ENCODE assay signal across 2 cellular contexts in the genomic region with DNA sequence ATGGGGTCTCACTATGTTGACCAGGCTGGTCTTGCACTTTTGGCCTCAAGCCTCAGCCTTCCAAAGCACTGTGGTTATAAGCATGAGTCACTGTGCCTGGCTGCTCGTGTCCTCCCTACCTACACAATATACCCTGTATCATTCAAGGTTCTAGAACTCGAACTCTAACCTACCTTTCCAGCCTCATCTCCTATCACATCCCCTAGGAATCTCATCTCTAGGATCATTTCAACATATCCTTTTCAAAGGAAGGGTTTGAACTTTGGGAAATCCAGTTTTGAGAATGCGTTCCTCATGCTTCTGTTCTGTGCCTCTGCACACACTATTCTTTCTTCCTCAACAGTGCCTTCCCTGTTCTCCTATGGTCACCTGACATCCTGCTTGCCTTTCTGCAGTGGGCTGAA.
TF ChIP-seq lines count a peak whose summit lies in the region.

No MANE protein-coding gene starts in this region.

TF ChIP-seq in A549, 52 proteins besides CTCF, POLR2A, EP300 and RAD21 (continued from another document):
- TF ChIP-seq, protein P1, sequence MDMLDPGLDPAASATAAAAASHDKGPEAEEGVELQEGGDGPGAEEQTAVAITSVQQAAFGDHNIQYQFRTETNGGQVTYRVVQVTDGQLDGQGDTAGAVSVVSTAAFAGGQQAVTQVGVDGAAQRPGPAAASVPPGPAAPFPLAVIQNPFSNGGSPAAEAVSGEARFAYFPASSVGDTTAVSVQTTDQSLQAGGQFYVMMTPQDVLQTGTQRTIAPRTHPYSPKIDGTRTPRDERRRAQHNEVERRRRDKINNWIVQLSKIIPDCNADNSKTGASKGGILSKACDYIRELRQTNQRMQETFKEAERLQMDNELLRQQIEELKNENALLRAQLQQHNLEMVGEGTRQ (IDR thresholded peaks at IDR 0.05), result no peak
- TF ChIP-seq ZNF302 (CRISPR knock-in tag; IDR thresholded peaks at IDR 0.05) (no peak), FOXS1 (CRISPR knock-in tag; IDR thresholded peaks at IDR 0.05) (no peak), PBX3 (IDR thresholded peaks at IDR 0.05) (no peak), CHD4 (IDR thresholded peaks at IDR 0.05; ENCODE audit: borderline replicate concordance) (no peak)

TF ChIP-seq in IMR-90, 13 proteins besides CTCF, POLR2A, EP300 and RAD21 (continued from another document):
- TF ChIP-seq, protein P2, sequence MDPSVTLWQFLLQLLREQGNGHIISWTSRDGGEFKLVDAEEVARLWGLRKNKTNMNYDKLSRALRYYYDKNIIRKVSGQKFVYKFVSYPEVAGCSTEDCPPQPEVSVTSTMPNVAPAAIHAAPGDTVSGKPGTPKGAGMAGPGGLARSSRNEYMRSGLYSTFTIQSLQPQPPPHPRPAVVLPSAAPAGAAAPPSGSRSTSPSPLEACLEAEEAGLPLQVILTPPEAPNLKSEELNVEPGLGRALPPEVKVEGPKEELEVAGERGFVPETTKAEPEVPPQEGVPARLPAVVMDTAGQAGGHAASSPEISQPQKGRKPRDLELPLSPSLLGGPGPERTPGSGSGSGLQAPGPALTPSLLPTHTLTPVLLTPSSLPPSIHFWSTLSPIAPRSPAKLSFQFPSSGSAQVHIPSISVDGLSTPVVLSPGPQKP (IDR thresholded peaks at IDR 0.05; ENCODE audit: borderline replicate concordance, low read depth, low read length), result no peak
- TF ChIP-seq RFX5 (IDR thresholded peaks at IDR 0.05; ENCODE audit: low read depth, low read length) (no peak), CHD1 (IDR thresholded peaks at IDR 0.05; ENCODE audit: low read depth, low read length) (no peak), MXI1 (IDR thresholded peaks at IDR 0.05; ENCODE audit: borderline replicate concordance, low read depth, low read length) (no peak), NFE2L2 (IDR thresholded peaks at IDR 0.05; ENCODE audit: low read depth, low read length) (no peak), FOS (IDR thresholded peaks at IDR 0.05; ENCODE audit: low read depth, low read length) (no peak)
